Comparison of ENCODE assay signal across 30 cellular contexts in genomic region chr1:111392042-111392441, GRCh38.
"Had no signal": no experiment of that assay in that cellular context is flagged by ENCODE, and none has a peak within 500 bp of the region (broad histone marks: within the 10 kb centered on the region; RNA-seq: fewer than 3 reads in every experiment).

No MANE protein-coding gene starts in this region.

- FAIRE-seq: astrocyte had no signal

- H3K36me3 Mint-ChIP-seq: activated naive CD4-positive, alpha-beta T cell treated with anti-CD3 and anti-CD28 coated beads, Interleukin-2, amount 50 U/mL, for 72 hours had no signal

- DNase-seq: activated CD4-positive, alpha-beta T cell treated with anti-CD3 and anti-CD28 coated beads for 36 hours; activated CD4-positive, alpha-beta T cell treated with anti-CD3 and anti-CD28 coated beads, Interleukin-2, amount 10 ng/mL, durations not matched to agents 7 days and 5 days; activated CD4-positive, alpha-beta T cell treated with anti-CD3 and anti-CD28 coated beads, Interleukin-2, amount 50 U/mL, for 48 hours; activated CD8-positive, alpha-beta T cell treated with anti-CD3 and anti-CD28 coated beads, Interleukin-2, amount 10 ng/mL, durations not matched to agents 7 days and 5 days; activated gamma-delta T cell; activated naive CD4-positive, alpha-beta T cell treated with anti-CD3 and anti-CD28 coated beads for 36 hours; activated T-cell treated with anti-CD3 and anti-CD28 coated beads, Interleukin-2, amount 50 U/mL, for 24 hours; adrenal gland; body of pancreas; Karpas-422; NCI-H1048; NCI-H1105 treated with DMSO at 0.1 percent for 48 hours; NCI-H1436 treated with DMSO at 0.1 percent for 48 hours; NCI-H1694 treated with DMSO at 0.1 percent for 48 hours; NCI-H2029; NCI-H510A; NCI-H526; NCI-H748 treated with DMSO at 0.1 percent for 48 hours; NK-92 treated with Interleukin-12 subunit alpha and Interleukin-12 subunit beta, amount 100 ng/mL, for 24 hours; SHP77 treated with DMSO at 0.1 percent for 48 hours; SK-N-SH; T-helper 1 cell; T-helper 2 cell; T-helper 9 cell had no signal

- H3K27ac ChIP-seq: adrenal gland, body of pancreas, breast epithelium, SJSA1 had no signal

- H3K4me3 Mint-ChIP-seq: activated CD4-positive, alpha-beta T cell treated with anti-CD3 and anti-CD28 coated beads for 36 hours; activated CD4-positive, alpha-beta T cell treated with anti-CD3 and anti-CD28 coated beads, Interleukin-2, amount 10 ng/mL, durations not matched to agents 7 days and 5 days; activated CD8-positive, alpha-beta T cell treated with anti-CD3 and anti-CD28 coated beads, Interleukin-2, amount 10 ng/mL, durations not matched to agents 7 days and 5 days; activated naive CD4-positive, alpha-beta T cell treated with anti-CD3 and anti-CD28 coated beads for 36 hours; activated T-cell treated with anti-CD3 and anti-CD28 coated beads, Interleukin-2, amount 50 U/mL, for 24 hours had no signal

- ATAC-seq: activated CD4-positive, alpha-beta T cell treated with anti-CD3 and anti-CD28 coated beads for 36 hours; activated CD8-positive, alpha-beta T cell treated with anti-CD3 and anti-CD28 coated beads, Interleukin-2, amount 10 ng/mL, durations not matched to agents 7 days and 5 days; activated naive CD4-positive, alpha-beta T cell treated with anti-CD3 and anti-CD28 coated beads, Interleukin-2, amount 50 U/mL, for 72 hours; body of pancreas; Panc1 had no signal

- H3K9me3 Mint-ChIP-seq: activated CD4-positive, alpha-beta T cell treated with anti-CD3 and anti-CD28 coated beads, Interleukin-2, amount 10 ng/mL, durations not matched to agents 7 days and 5 days; activated naive CD4-positive, alpha-beta T cell treated with anti-CD3 and anti-CD28 coated beads for 36 hours; activated naive CD4-positive, alpha-beta T cell treated with anti-CD3 and anti-CD28 coated beads, Interleukin-2, amount 50 U/mL, for 72 hours; activated T-cell treated with anti-CD3 and anti-CD28 coated beads, Interleukin-2, amount 50 U/mL, for 24 hours; activated T-helper 2 cell treated with anti-CD3 and anti-CD28 coated beads, Interferon-gamma antibody, Interleukin-2, Interleukin-4, amounts not matched to agents 10 μg/mL and 5 μg/mL and 100 μg/mL, durations not matched to agents 14 hours and 24 hours and 36 hours had no signal

- H3K27me3 Mint-ChIP-seq: activated CD4-positive, alpha-beta T cell treated with anti-CD3 and anti-CD28 coated beads for 36 hours; activated T-cell treated with anti-CD3 and anti-CD28 coated beads, Interleukin-2, amount 50 U/mL, for 24 hours had no signal

- H3K27ac Mint-ChIP-seq: activated CD4-positive, alpha-beta T cell treated with anti-CD3 and anti-CD28 coated beads for 36 hours; activated CD4-positive, alpha-beta T cell treated with anti-CD3 and anti-CD28 coated beads, Interleukin-2, amount 10 ng/mL, durations not matched to agents 7 days and 5 days; activated CD8-positive, alpha-beta T cell treated with anti-CD3 and anti-CD28 coated beads, Interleukin-2, amount 10 ng/mL, durations not matched to agents 7 days and 5 days; activated naive CD4-positive, alpha-beta T cell treated with anti-CD3 and anti-CD28 coated beads for 36 hours; activated naive CD4-positive, alpha-beta T cell treated with anti-CD3 and anti-CD28 coated beads, Interleukin-2, amount 50 U/mL, for 72 hours; activated T-cell treated with anti-CD3 and anti-CD28 coated beads, Interleukin-2, amount 50 U/mL, for 24 hours; activated T-helper 2 cell treated with anti-CD3 and anti-CD28 coated beads, Interferon-gamma antibody, Interleukin-2, Interleukin-4, amounts not matched to agents 10 μg/mL and 5 μg/mL and 100 μg/mL, durations not matched to agents 14 hours and 24 hours and 36 hours had no signal

- H3K4me1 Mint-ChIP-seq: activated CD4-positive, alpha-beta T cell treated with anti-CD3 and anti-CD28 coated beads for 36 hours; activated CD4-positive, alpha-beta T cell treated with anti-CD3 and anti-CD28 coated beads, Interleukin-2, amount 10 ng/mL, durations not matched to agents 7 days and 5 days had no signal
